ENCODE assay signal across 13 cellular contexts in genomic region chr13:106033634-106034033, GRCh38.
DNase-seq lines count a peak whose midpoint lies in the region; ATAC-seq and TF ChIP-seq lines count a peak whose summit lies in the region.
"Had no signal": no experiment of that assay in that cellular context is flagged by ENCODE, and none has a peak within 500 bp of the region (broad histone marks: within the 10 kb centered on the region; RNA-seq: fewer than 3 reads in every experiment).

No MANE protein-coding gene starts in this region.

- no peaks in the 10 kb centered on the region for H3K9me3 ChIP-seq in right lobe of liver

- ATAC-seq in right lobe of liver (peak in 2 of 4 donors; percentile 27 to 28), GM19463 (IDR thresholded peaks at IDR 0.05; ENCODE audit: unreplicated experiment) (no peak), GM18519 (IDR thresholded peaks at IDR 0.05; ENCODE audit: low FRiP score, unreplicated experiment) (no peak)
- no peak for ATAC-seq in stimulated activated naive B cell treated with anti-CD40 and anti-IgM and Interleukin-4, amounts not matched to agents 10 μg/mL and 1 μg/mL and 100 μg/mL, for 72 hours (replicated peaks)
- ATAC-seq: stimulated activated naive CD8-positive, alpha-beta T cell treated with anti-CD3 and anti-CD28 coated beads, Interleukin-15, Interleukin-2, amounts not matched to agents 100 U/mL and 50 U/mL, for 24 hours had no signal

- no peak overlapping the region for H3K27ac ChIP-seq in right lobe of liver

- H3K27me3 ChIP-seq in right lobe of liver = no peaks in the 10 kb centered on the region

- 20% methylated on average over 3 of the region's 3 CpGs for WGBS in right lobe of liver (ENCODE audit: insufficient coverage, low coverage, low lambda C conversion rate, missing lambda C conversion rate)

- no peak overlapping the region for H3K4me3 Mint-ChIP-seq in stimulated activated naive B cell treated with anti-CD40 and anti-IgM and Interleukin-4, amounts not matched to agents 10 μg/mL and 1 μg/mL and 100 μg/mL, for 72 hours

- H3K36me3 ChIP-seq in right lobe of liver = no peaks in the 10 kb centered on the region

- H3K27ac Mint-ChIP-seq in stimulated activated naive B cell treated with anti-CD40 and anti-IgM and Interleukin-4, amounts not matched to agents 10 μg/mL and 1 μg/mL and 100 μg/mL, for 72 hours = no peak overlapping the region

- DNase-seq in AG10803 (ENCODE audit: low read depth) (peak; percentile 85), HuH-7.5 (ENCODE audit: low spot score) (peak; percentile 12), astrocyte of the hippocampus (ENCODE audit: low read depth, low spot score) (peak; percentile 42), right lobe of liver (no peak)
- no peak for DNase-seq in stimulated activated CD4-positive, alpha-beta T cell treated with anti-CD3 and anti-CD28 coated beads, Interleukin-1b, Interleukin-23, amount 100 ng/mL, for 48 hours
- no peak for DNase-seq in stimulated activated naive B cell treated with anti-CD40 and anti-IgM and Interleukin-4, amounts not matched to agents 10 μg/mL and 1 μg/mL and 100 μg/mL, for 72 hours
- DNase-seq: central memory CD4-positive, alpha-beta T cell; Karpas-422; NCI-H524 treated with DMSO at 0.1 percent for 48 hours; stimulated activated CD4-positive, alpha-beta T cell treated with anti-CD3 and anti-CD28 coated beads, Interleukin-15, amount 100 ng/mL, for 24 hours; stimulated activated naive CD8-positive, alpha-beta T cell treated with anti-CD3 and anti-CD28 coated beads, Interleukin-15, Interleukin-2, amounts not matched to agents 100 U/mL and 50 U/mL, for 24 hours had no signal

- TF ChIP-seq POLR2A in right lobe of liver (IDR thresholded peaks at IDR 0.05) = no peak

- no peaks in the 10 kb centered on the region for H3K4me1 ChIP-seq in right lobe of liver

- intact Hi-C loops in right lobe of liver (cut with DNase I) = no loop called here

- H3K4me3 ChIP-seq in AG10803 (ENCODE audit: low read length) (no peak overlapping the region), right lobe of liver (no peak overlapping the region)

- peak; percentile 55 for TF ChIP-seq CTCF in AG10803 (conservative IDR thresholded peaks at IDR 0.05; ENCODE audit: low read length)
- TF ChIP-seq CTCF in right lobe of liver (IDR thresholded peaks at IDR 0.05) = peak in 3 of 4 donors; percentile 7 to 12 (median 10)

- H3K36me3 Mint-ChIP-seq in stimulated activated naive B cell treated with anti-CD40 and anti-IgM and Interleukin-4, amounts not matched to agents 10 μg/mL and 1 μg/mL and 100 μg/mL, for 72 hours = no peaks in the 10 kb centered on the region

- no peaks in the 10 kb centered on the region for H3K4me1 Mint-ChIP-seq in stimulated activated naive B cell treated with anti-CD40 and anti-IgM and Interleukin-4, amounts not matched to agents 10 μg/mL and 1 μg/mL and 100 μg/mL, for 72 hours

- H3K27me3 Mint-ChIP-seq in stimulated activated naive B cell treated with anti-CD40 and anti-IgM and Interleukin-4, amounts not matched to agents 10 μg/mL and 1 μg/mL and 100 μg/mL, for 72 hours = no peaks in the 10 kb centered on the region

- H3K9me3 Mint-ChIP-seq in stimulated activated naive B cell treated with anti-CD40 and anti-IgM and Interleukin-4, amounts not matched to agents 10 μg/mL and 1 μg/mL and 100 μg/mL, for 72 hours = peaks cover 0 to 1% of the 10 kb centered on the region in 2 donors

Comparison
In these comparisons a context has a peak if more than half of its experiments do, and no peak if none do; other contexts are left out.
1. DNase-seq: peak in AG10803 (single experiment), HuH-7.5 (single experiment) and astrocyte of the hippocampus (single experiment); none in right lobe of liver (0 of 3), stimulated activated CD4-positive, alpha-beta T cell treated with anti-CD3 and anti-CD28 coated beads, Interleukin-1b, Interleukin-23, amount 100 ng/mL, for 48 hours (single experiment) and stimulated activated naive B cell treated with anti-CD40 and anti-IgM and Interleukin-4, amounts not matched to agents 10 μg/mL and 1 μg/mL and 100 μg/mL, for 72 hours (single experiment).